1 cellular context compared by ENCODE assay signal in genomic region chr3:177824190-177824786, GRCh38.
TF ChIP-seq lines count a peak whose summit lies in the region.

No MANE protein-coding gene starts in this region.

TF ChIP-seq in HepG2, 621 proteins besides CTCF, POLR2A, EP300 and RAD21 (continued from another document and continues in another):
- TF ChIP-seq YEATS2 (CRISPR knock-in tag; IDR thresholded peaks at IDR 0.05; ENCODE audit: borderline replicate concordance): peak; percentile 74; the same call in 1 of the 2 replicates
- peak; percentile 79; the same call in 1 of the 2 replicates for TF ChIP-seq ONECUT2 (CRISPR knock-in tag; IDR thresholded peaks at IDR 0.05)
- TF ChIP-seq ZNF34 (CRISPR knock-in tag; IDR thresholded peaks at IDR 0.05; ENCODE audit: borderline replicate concordance): no peak
- TF ChIP-seq SOX6 (IDR thresholded peaks at IDR 0.05): no peak
- TF ChIP-seq SOX6 (CRISPR knock-in tag; IDR thresholded peaks at IDR 0.05): peak; percentile 99
- peak; percentile 67 for TF ChIP-seq TBL1XR1 (IDR thresholded peaks at IDR 0.05; ENCODE audit: borderline replicate concordance, low read length, partially characterized antibody)
- 0 out of 2 replicates have a peak, but pooled peaks have one; percentile 22 for TF ChIP-seq ZZZ3 (CRISPR knock-in tag; IDR thresholded peaks at IDR 0.05; ENCODE audit: borderline replicate concordance)
- no peak for TF ChIP-seq CENPT (CRISPR knock-in tag; IDR thresholded peaks at IDR 0.05; ENCODE audit: low read depth)
- 0 out of 2 replicates have a peak, but pooled peaks have one; percentile 44 for TF ChIP-seq ZNF124 (CRISPR knock-in tag; IDR thresholded peaks at IDR 0.05)
- TF ChIP-seq ZNF317 (CRISPR knock-in tag; IDR thresholded peaks at IDR 0.05): peak; percentile 51; the same call in 1 of the 2 replicates
- no peak; the same call in 1 of the 2 replicates for TF ChIP-seq ZNF556 (CRISPR knock-in tag; IDR thresholded peaks at IDR 0.05; ENCODE audit: borderline replicate concordance)
- peak; percentile 82 for TF ChIP-seq KDM6A (CRISPR knock-in tag; IDR thresholded peaks at IDR 0.05; ENCODE audit: low read depth)
- TF ChIP-seq ARID5B (CRISPR knock-in tag; IDR thresholded peaks at IDR 0.05): peak; percentile 99
- TF ChIP-seq MXD4 (CRISPR knock-in tag; IDR thresholded peaks at IDR 0.05): peak; percentile 71
- peak; percentile 94 for TF ChIP-seq TARDBP (CRISPR knock-in tag; IDR thresholded peaks at IDR 0.05)
- peak; percentile 90; the same call in 1 of the 2 replicates for TF ChIP-seq SMAD3 (CRISPR knock-in tag; IDR thresholded peaks at IDR 0.05)
- peak; percentile 70; the same call in 1 of the 2 replicates for TF ChIP-seq MTA1 (CRISPR knock-in tag; IDR thresholded peaks at IDR 0.05; ENCODE audit: borderline replicate concordance)
- TF ChIP-seq ZFAT (CRISPR knock-in tag; conservative IDR thresholded peaks at IDR 0.05): no peak
- peak; percentile 15; the same call in 1 of the 2 replicates for TF ChIP-seq FOXC1 (CRISPR knock-in tag; IDR thresholded peaks at IDR 0.05; ENCODE audit: borderline replicate concordance)
- TF ChIP-seq PRDM10 (CRISPR knock-in tag; IDR thresholded peaks at IDR 0.05; ENCODE audit: low read depth): peak; percentile 58; the same call in 1 of the 2 replicates
- TF ChIP-seq SKI (IDR thresholded peaks at IDR 0.05; ENCODE audit: partially characterized antibody): no peak
- TF ChIP-seq ZNF326 (CRISPR knock-in tag; IDR thresholded peaks at IDR 0.05; ENCODE audit: borderline replicate concordance): no peak
- no peak for TF ChIP-seq ZBTB26 (CRISPR knock-in tag; IDR thresholded peaks at IDR 0.05; ENCODE audit: borderline replicate concordance)
- peak; percentile 86 for TF ChIP-seq KAT7 (CRISPR knock-in tag; IDR thresholded peaks at IDR 0.05; ENCODE audit: borderline replicate concordance)
- peak; percentile 89 for TF ChIP-seq NFKBIZ (CRISPR knock-in tag; IDR thresholded peaks at IDR 0.05)
- TF ChIP-seq, protein P1, sequence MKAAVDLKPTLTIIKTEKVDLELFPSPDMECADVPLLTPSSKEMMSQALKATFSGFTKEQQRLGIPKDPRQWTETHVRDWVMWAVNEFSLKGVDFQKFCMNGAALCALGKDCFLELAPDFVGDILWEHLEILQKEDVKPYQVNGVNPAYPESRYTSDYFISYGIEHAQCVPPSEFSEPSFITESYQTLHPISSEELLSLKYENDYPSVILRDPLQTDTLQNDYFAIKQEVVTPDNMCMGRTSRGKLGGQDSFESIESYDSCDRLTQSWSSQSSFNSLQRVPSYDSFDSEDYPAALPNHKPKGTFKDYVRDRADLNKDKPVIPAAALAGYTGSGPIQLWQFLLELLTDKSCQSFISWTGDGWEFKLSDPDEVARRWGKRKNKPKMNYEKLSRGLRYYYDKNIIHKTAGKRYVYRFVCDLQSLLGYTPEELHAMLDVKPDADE (CRISPR knock-in tag; IDR thresholded peaks at IDR 0.05): no peak
- peak; percentile 72; the same call in 1 of the 2 replicates for TF ChIP-seq RELA (CRISPR knock-in tag; IDR thresholded peaks at IDR 0.05)
- no peak for TF ChIP-seq ZNF704 (CRISPR knock-in tag; IDR thresholded peaks at IDR 0.05; ENCODE audit: borderline replicate concordance)
- TF ChIP-seq, protein P2, sequence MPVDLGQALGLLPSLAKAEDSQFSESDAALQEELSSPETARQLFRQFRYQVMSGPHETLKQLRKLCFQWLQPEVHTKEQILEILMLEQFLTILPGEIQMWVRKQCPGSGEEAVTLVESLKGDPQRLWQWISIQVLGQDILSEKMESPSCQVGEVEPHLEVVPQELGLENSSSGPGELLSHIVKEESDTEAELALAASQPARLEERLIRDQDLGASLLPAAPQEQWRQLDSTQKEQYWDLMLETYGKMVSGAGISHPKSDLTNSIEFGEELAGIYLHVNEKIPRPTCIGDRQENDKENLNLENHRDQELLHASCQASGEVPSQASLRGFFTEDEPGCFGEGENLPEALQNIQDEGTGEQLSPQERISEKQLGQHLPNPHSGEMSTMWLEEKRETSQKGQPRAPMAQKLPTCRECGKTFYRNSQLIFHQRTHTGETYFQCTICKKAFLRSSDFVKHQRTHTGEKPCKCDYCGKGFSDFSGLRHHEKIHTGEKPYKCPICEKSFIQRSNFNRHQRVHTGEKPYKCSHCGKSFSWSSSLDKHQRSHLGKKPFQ (CRISPR knock-in tag; IDR thresholded peaks at IDR 0.05; ENCODE audit: insufficient replicate concordance): no peak
- TF ChIP-seq PRMT3 (CRISPR knock-in tag; IDR thresholded peaks at IDR 0.05; ENCODE audit: borderline replicate concordance, low read depth): 0 out of 2 replicates have a peak, but pooled peaks have one; percentile 14
- peak; percentile 61; the same call in 1 of the 2 replicates for TF ChIP-seq ETV5 (CRISPR knock-in tag; IDR thresholded peaks at IDR 0.05; ENCODE audit: borderline replicate concordance)
- no peak for TF ChIP-seq ZNF432 (CRISPR knock-in tag; IDR thresholded peaks at IDR 0.05; ENCODE audit: borderline replicate concordance)
- peak; percentile 96 for TF ChIP-seq HDAC2 (CRISPR knock-in tag; IDR thresholded peaks at IDR 0.05)
- TF ChIP-seq, protein P3, sequence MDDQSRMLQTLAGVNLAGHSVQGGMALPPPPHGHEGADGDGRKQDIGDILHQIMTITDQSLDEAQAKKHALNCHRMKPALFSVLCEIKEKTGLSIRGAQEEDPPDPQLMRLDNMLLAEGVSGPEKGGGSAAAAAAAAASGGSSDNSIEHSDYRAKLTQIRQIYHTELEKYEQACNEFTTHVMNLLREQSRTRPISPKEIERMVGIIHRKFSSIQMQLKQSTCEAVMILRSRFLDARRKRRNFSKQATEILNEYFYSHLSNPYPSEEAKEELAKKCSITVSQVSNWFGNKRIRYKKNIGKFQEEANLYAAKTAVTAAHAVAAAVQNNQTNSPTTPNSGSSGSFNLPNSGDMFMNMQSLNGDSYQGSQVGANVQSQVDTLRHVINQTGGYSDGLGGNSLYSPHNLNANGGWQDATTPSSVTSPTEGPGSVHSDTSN (CRISPR knock-in tag; IDR thresholded peaks at IDR 0.05; ENCODE audit: borderline replicate concordance): no peak
- TF ChIP-seq NR2C2 (CRISPR knock-in tag; IDR thresholded peaks at IDR 0.05; ENCODE audit: borderline replicate concordance): peak; percentile 87
- no peak for TF ChIP-seq CEBPZ (IDR thresholded peaks at IDR 0.05; ENCODE audit: low read length)
- TF ChIP-seq RNF2 (conservative IDR thresholded peaks at IDR 0.05; ENCODE audit: low read depth): 0 out of 2 replicates have a peak, but pooled peaks have one; percentile 45
- no peak for TF ChIP-seq ZNF780A (CRISPR knock-in tag; IDR thresholded peaks at IDR 0.05)
- TF ChIP-seq RBAK (CRISPR knock-in tag; IDR thresholded peaks at IDR 0.05): 0 out of 2 replicates have a peak, but pooled peaks have one; percentile 26
- TF ChIP-seq ZBTB20 (CRISPR knock-in tag; IDR thresholded peaks at IDR 0.05; ENCODE audit: borderline replicate concordance, low read depth): peak; percentile 66; the same call in 1 of the 2 replicates
- no peak for TF ChIP-seq ZNF678 (CRISPR knock-in tag; IDR thresholded peaks at IDR 0.05)
- TF ChIP-seq SNAI1 (CRISPR knock-in tag; IDR thresholded peaks at IDR 0.05; ENCODE audit: borderline replicate concordance): no peak
- TF ChIP-seq SIN3B (IDR thresholded peaks at IDR 0.05; ENCODE audit: low read length): no peak
- TF ChIP-seq, protein P4, sequence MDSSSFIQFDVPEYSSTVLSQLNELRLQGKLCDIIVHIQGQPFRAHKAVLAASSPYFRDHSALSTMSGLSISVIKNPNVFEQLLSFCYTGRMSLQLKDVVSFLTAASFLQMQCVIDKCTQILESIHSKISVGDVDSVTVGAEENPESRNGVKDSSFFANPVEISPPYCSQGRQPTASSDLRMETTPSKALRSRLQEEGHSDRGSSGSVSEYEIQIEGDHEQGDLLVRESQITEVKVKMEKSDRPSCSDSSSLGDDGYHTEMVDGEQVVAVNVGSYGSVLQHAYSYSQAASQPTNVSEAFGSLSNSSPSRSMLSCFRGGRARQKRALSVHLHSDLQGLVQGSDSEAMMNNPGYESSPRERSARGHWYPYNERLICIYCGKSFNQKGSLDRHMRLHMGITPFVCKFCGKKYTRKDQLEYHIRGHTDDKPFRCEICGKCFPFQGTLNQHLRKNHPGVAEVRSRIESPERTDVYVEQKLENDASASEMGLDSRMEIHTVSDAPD (CRISPR knock-in tag; IDR thresholded peaks at IDR 0.05): peak; percentile 82; the same call in 1 of the 2 replicates
